10 cellular contexts compared by ENCODE assay signal in the genomic region with DNA sequence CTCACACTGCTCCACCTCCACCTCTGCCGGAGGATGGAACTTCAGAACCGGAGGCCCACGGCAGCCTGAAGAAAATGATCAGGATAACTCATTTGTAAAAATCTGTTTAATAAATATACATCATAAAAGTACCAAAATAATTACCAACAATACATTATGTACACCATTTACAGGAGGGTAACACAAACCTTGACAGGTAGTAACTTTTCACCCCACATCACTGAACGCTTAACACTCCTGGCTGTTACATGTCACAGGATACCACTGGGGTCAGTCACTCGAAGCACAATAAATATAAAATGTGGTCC. TPM values are rescaled to one million over a fixed set of nuclear protein-coding genes. Genes with fewer than 3 reads are reported as not detected.
DNase-seq lines count a peak whose midpoint lies in the region; ATAC-seq lines count a peak whose summit lies in the region.
"Had no signal": no experiment of that assay in that cellular context is flagged by ENCODE, and none has a peak within 500 bp of the region (broad histone marks: within the 10 kb centered on the region; RNA-seq: fewer than 3 reads in every experiment).

No MANE protein-coding gene starts in this region.

- H3K36me3 ChIP-seq in HUES6 (ENCODE audit: control insufficient read depth, insufficient read depth, low read length), result peaks cover 38% of the 10 kb centered on the region

- H3K4me3 Mint-ChIP-seq in activated naive CD8-positive, alpha-beta T cell treated with anti-CD3 and anti-CD28 coated beads, Interleukin-2, amount 10 ng/mL, durations not matched to agents 7 days and 5 days, result peak overlapping the region; percentile 91
- peak overlapping the region; percentile 97 to 98 for H3K4me3 Mint-ChIP-seq in stimulated activated naive CD8-positive, alpha-beta T cell treated with anti-CD3 and anti-CD28 coated beads, Interleukin-15, amount 100 ng/mL, for 72 hours

- no peak for ATAC-seq in activated naive CD8-positive, alpha-beta T cell treated with anti-CD3 and anti-CD28 coated beads, Interleukin-2, amount 10 ng/mL, durations not matched to agents 7 days and 5 days (ENCODE audit: low read depth)
- no peak for ATAC-seq in stimulated activated naive CD8-positive, alpha-beta T cell treated with anti-CD3 and anti-CD28 coated beads, Interleukin-15, amount 100 ng/mL, for 72 hours
- ATAC-seq in GM19452 (IDR thresholded peaks at IDR 0.05; ENCODE audit: unreplicated experiment) (no peak), GM21723 (IDR thresholded peaks at IDR 0.05; ENCODE audit: unreplicated experiment) (no peak)
- no peak for ATAC-seq in activated CD4-positive, CD25-positive, alpha-beta regulatory T cell treated with anti-CD3 and anti-CD28 coated beads, Interleukin-2, amount 50 U/mL, for 24 hours

- DNase-seq in activated naive CD8-positive, alpha-beta T cell treated with anti-CD3 and anti-CD28 coated beads, Interleukin-2, amount 10 ng/mL, durations not matched to agents 7 days and 5 days, result no peak
- DNase-seq in kidney tubule cell (ENCODE audit: low spot score), result peak; percentile 31
- no peak for DNase-seq in stimulated activated naive CD8-positive, alpha-beta T cell treated with anti-CD3 and anti-CD28 coated beads, Interleukin-15, amount 100 ng/mL, for 72 hours
- DNase-seq in midbrain (lab: John Stamatoyannopoulos, UW), result no peak
- DNase-seq: NCI-H82 had no signal

- H3K27me3 Mint-ChIP-seq in activated naive CD8-positive, alpha-beta T cell treated with anti-CD3 and anti-CD28 coated beads, Interleukin-2, amount 10 ng/mL, durations not matched to agents 7 days and 5 days, result no peaks in the 10 kb centered on the region
- no peaks in the 10 kb centered on the region for H3K27me3 Mint-ChIP-seq in stimulated activated naive CD8-positive, alpha-beta T cell treated with anti-CD3 and anti-CD28 coated beads, Interleukin-15, amount 100 ng/mL, for 72 hours

- H3K27ac ChIP-seq in HUES6 (ENCODE audit: low read depth, low read length), result no peak overlapping the region

- H3K27ac Mint-ChIP-seq in activated naive CD8-positive, alpha-beta T cell treated with anti-CD3 and anti-CD28 coated beads, Interleukin-2, amount 10 ng/mL, durations not matched to agents 7 days and 5 days, result no peak overlapping the region
- peak overlapping the region; percentile 97 to 99 for H3K27ac Mint-ChIP-seq in stimulated activated naive CD8-positive, alpha-beta T cell treated with anti-CD3 and anti-CD28 coated beads, Interleukin-15, amount 100 ng/mL, for 72 hours

- no peaks in the 10 kb centered on the region for H3K9me3 Mint-ChIP-seq in activated naive CD8-positive, alpha-beta T cell treated with anti-CD3 and anti-CD28 coated beads, Interleukin-2, amount 10 ng/mL, durations not matched to agents 7 days and 5 days
- no peaks in the 10 kb centered on the region for H3K9me3 Mint-ChIP-seq in stimulated activated naive CD8-positive, alpha-beta T cell treated with anti-CD3 and anti-CD28 coated beads, Interleukin-15, amount 100 ng/mL, for 72 hours
- H3K9me3 Mint-ChIP-seq: neural crest cell had no signal

- POLR2A ChIA-PET in activated naive CD8-positive, alpha-beta T cell treated with anti-CD3 and anti-CD28 coated beads, Interleukin-2, amount 10 ng/mL, durations not matched to agents 7 days and 5 days (lab: Charles Lee), result interaction anchor here (0.8 to 5.4 kb wide), 9 partner anchors 14 to 171 kb away, joined by 3 to 127 read pairs (median 12); a partner anchor contains a TSS

- peaks cover 51% of the 10 kb centered on the region for H3K4me1 ChIP-seq in HUES6 (ENCODE audit: control insufficient read depth, insufficient read depth, low read length)

- no peak overlapping the region for H3K9ac ChIP-seq in HUES6 (ENCODE audit: low read length)

- peaks cover 33% of the 10 kb centered on the region for H3K36me3 Mint-ChIP-seq in activated naive CD8-positive, alpha-beta T cell treated with anti-CD3 and anti-CD28 coated beads, Interleukin-2, amount 10 ng/mL, durations not matched to agents 7 days and 5 days

- no peaks in the 10 kb centered on the region for H3K9me3 ChIP-seq in HUES6 (ENCODE audit: control insufficient read depth, insufficient read depth, low read depth, low read length)

- H3K4me3 ChIP-seq in HUES6 (ENCODE audit: low read depth, low read length), result peak overlapping the region; percentile 8; the same call in 1 of the 2 replicates

- no peaks in the 10 kb centered on the region for H3K27me3 ChIP-seq in HUES6 (ENCODE audit: control insufficient read depth, insufficient read depth, low read length)

- peaks cover 55% of the 10 kb centered on the region for H3K4me1 Mint-ChIP-seq in activated naive CD8-positive, alpha-beta T cell treated with anti-CD3 and anti-CD28 coated beads, Interleukin-2, amount 10 ng/mL, durations not matched to agents 7 days and 5 days
- H3K4me1 Mint-ChIP-seq in stimulated activated naive CD8-positive, alpha-beta T cell treated with anti-CD3 and anti-CD28 coated beads, Interleukin-15, amount 100 ng/mL, for 72 hours, result peaks cover 77% of the 10 kb centered on the region

RNA-seq across cellular contexts. Expression of a gene that starts 3.2 kb away (rescaled TPM):
- total RNA-seq in activated naive CD8-positive, alpha-beta T cell treated with anti-CD3 and anti-CD28 coated beads, Interleukin-2, amount 10 ng/mL, durations not matched to agents 7 days and 5 days, result 10 to 100 TPM; 85.5 to 88.1 TPM
